ENCODE assay signal across 16 cellular contexts in genomic region chr15:74389115-74390048, GRCh38. TPM values are rescaled to one million over a fixed set of nuclear protein-coding genes. Genes with fewer than 3 reads are reported as not detected.
DNase-seq lines count a peak whose midpoint lies in the region; ATAC-seq and TF ChIP-seq lines count a peak whose summit lies in the region.
"Had no signal": no experiment of that assay in that cellular context is flagged by ENCODE, and none has a peak within 500 bp of the region (broad histone marks: within the 10 kb centered on the region; RNA-seq: fewer than 3 reads in every experiment).

No MANE protein-coding gene starts in this region.

- H3K4me1 Mint-ChIP-seq in activated T-helper 2 cell treated with anti-CD3 and anti-CD28 coated beads, Interferon-gamma antibody, Interleukin-2, Interleukin-4, amounts not matched to agents 10 μg/mL and 5 μg/mL and 100 μg/mL, durations not matched to agents 14 hours and 24 hours and 36 hours (ENCODE audit: low read depth), result peaks cover 60% of the 10 kb centered on the region

- peak; percentile 14 for ATAC-seq in lung (ENCODE audit: insufficient read depth, low FRiP score)
- ATAC-seq: activated CD8-positive, alpha-beta memory T cell treated with anti-CD3 and anti-CD28 coated beads, Interleukin-2, amount 10 ng/mL, durations not matched to agents 7 days and 5 days had no signal

- peaks cover 0 to 15% of the 10 kb centered on the region in 2 donors for H3K4me1 ChIP-seq in lung (ENCODE audit: control insufficient read depth in 2 of 2, insufficient read depth in 2 of 2, low read length in 2 of 2)
- peaks cover 0 to 34% (median 14%) of the 10 kb centered on the region in 4 donors for H3K4me1 ChIP-seq in Peyer's patch
- H3K4me1 ChIP-seq: BE2C, sigmoid colon had no signal

- peak overlapping the region; percentile 55 for H3K27ac Mint-ChIP-seq in activated T-helper 2 cell treated with anti-CD3 and anti-CD28 coated beads, Interferon-gamma antibody, Interleukin-2, Interleukin-4, amounts not matched to agents 10 μg/mL and 5 μg/mL and 100 μg/mL, durations not matched to agents 14 hours and 24 hours and 36 hours

- H3K27ac ChIP-seq in KOPT-K1 (ENCODE audit: low read depth, low read length, poor library complexity, severe bottlenecking), result peak overlapping the region; percentile 99
- H3K27ac ChIP-seq in lung (ENCODE audit: low read depth in 1 of 2, low read length in 1 of 2), result peak overlapping the region in 1 of 2 donors; percentile 3
- peak overlapping the region in 1 of 4 donors; percentile 12 for H3K27ac ChIP-seq in Peyer's patch
- H3K27ac ChIP-seq: sigmoid colon had no signal

- intact Hi-C loops in activated T-helper 2 cell treated with anti-CD3 and anti-CD28 coated beads, Interferon-gamma antibody, Interleukin-2, Interleukin-4, amounts not matched to agents 10 μg/mL and 5 μg/mL and 100 μg/mL, durations not matched to agents 14 hours and 24 hours and 36 hours (cut with micrococcal nuclease), result no loop called here

- H3K4me3 Mint-ChIP-seq in activated T-helper 2 cell treated with anti-CD3 and anti-CD28 coated beads, Interferon-gamma antibody, Interleukin-2, Interleukin-4, amounts not matched to agents 10 μg/mL and 5 μg/mL and 100 μg/mL, durations not matched to agents 14 hours and 24 hours and 36 hours (ENCODE audit: low read depth), result no peak overlapping the region
- H3K4me3 Mint-ChIP-seq: activated CD8-positive, alpha-beta memory T cell treated with anti-CD3 and anti-CD28 coated beads, Interleukin-2, amount 10 ng/mL, durations not matched to agents 7 days and 5 days had no signal

- no peak for TF ChIP-seq POLR2A in Peyer's patch (IDR thresholded peaks at IDR 0.05)

- H3K27me3 Mint-ChIP-seq in activated T-helper 2 cell treated with anti-CD3 and anti-CD28 coated beads, Interferon-gamma antibody, Interleukin-2, Interleukin-4, amounts not matched to agents 10 μg/mL and 5 μg/mL and 100 μg/mL, durations not matched to agents 14 hours and 24 hours and 36 hours (ENCODE audit: low read depth), result no peaks in the 10 kb centered on the region
- H3K27me3 Mint-ChIP-seq: activated CD8-positive, alpha-beta memory T cell treated with anti-CD3 and anti-CD28 coated beads, Interleukin-2, amount 10 ng/mL, durations not matched to agents 7 days and 5 days had no signal

- no peaks in the 10 kb centered on the region for H3K9me3 ChIP-seq in KOPT-K1 (ENCODE audit: insufficient read depth, low read length, poor library complexity, severe bottlenecking)
- H3K9me3 ChIP-seq in lung (ENCODE audit: control insufficient read depth in 2 of 2, insufficient read depth in 1 of 2, low read length in 1 of 2), result no peaks in the 10 kb centered on the region
- H3K9me3 ChIP-seq in Peyer's patch, result no peaks in the 10 kb centered on the region
- H3K9me3 ChIP-seq: BE2C, sigmoid colon, stomach had no signal

- H3K9me3 Mint-ChIP-seq in activated T-helper 2 cell treated with anti-CD3 and anti-CD28 coated beads, Interferon-gamma antibody, Interleukin-2, Interleukin-4, amounts not matched to agents 10 μg/mL and 5 μg/mL and 100 μg/mL, durations not matched to agents 14 hours and 24 hours and 36 hours, result no peaks in the 10 kb centered on the region

- no peaks in the 10 kb centered on the region for H3K27me3 ChIP-seq in lung (ENCODE audit: control insufficient read depth, insufficient read depth)
- H3K27me3 ChIP-seq in Peyer's patch, result no peaks in the 10 kb centered on the region
- H3K27me3 ChIP-seq: BE2C, sigmoid colon, stomach had no signal

- WGBS in lung, 2 donors, result 49 to 58% methylated on average over 20 of the region's 20 CpGs

- H3K4me3 ChIP-seq in lung, result no peak overlapping the region
- H3K4me3 ChIP-seq in Peyer's patch, result no peak overlapping the region
- H3K4me3 ChIP-seq: PC-9, sigmoid colon, stomach had no signal

- H3K36me3 ChIP-seq in KOPT-K1 (ENCODE audit: insufficient read depth, low read length), result no peaks in the 10 kb centered on the region
- H3K36me3 ChIP-seq in lung (ENCODE audit: control insufficient read depth in 2 of 2, insufficient read depth in 2 of 2, low read length in 2 of 2), result no peaks in the 10 kb centered on the region
- H3K36me3 ChIP-seq in Peyer's patch, result no peaks in the 10 kb centered on the region
- H3K36me3 ChIP-seq: BE2C, sigmoid colon, stomach had no signal

- no peaks in the 10 kb centered on the region for H3K36me3 Mint-ChIP-seq in activated T-helper 2 cell treated with anti-CD3 and anti-CD28 coated beads, Interferon-gamma antibody, Interleukin-2, Interleukin-4, amounts not matched to agents 10 μg/mL and 5 μg/mL and 100 μg/mL, durations not matched to agents 14 hours and 24 hours and 36 hours (ENCODE audit: low read depth)
- H3K36me3 Mint-ChIP-seq: activated CD8-positive, alpha-beta memory T cell treated with anti-CD3 and anti-CD28 coated beads, Interleukin-2, amount 10 ng/mL, durations not matched to agents 7 days and 5 days had no signal

- no peak for TF ChIP-seq CTCF in lung (IDR thresholded peaks at IDR 0.05; ENCODE audit: control extremely low read depth, extremely low read depth)
- no peak for TF ChIP-seq CTCF in Peyer's patch (IDR thresholded peaks at IDR 0.05)

- peak; percentile 99 for DNase-seq in CMK (ENCODE audit: low read depth)
- no peak for DNase-seq in activated T-helper 2 cell treated with anti-CD3 and anti-CD28 coated beads, Interferon-gamma antibody, Interleukin-2, Interleukin-4, amounts not matched to agents 10 μg/mL and 5 μg/mL and 100 μg/mL, durations not matched to agents 14 hours and 24 hours and 36 hours (ENCODE audit: low spot score)
- DNase-seq in lung (ENCODE audit: low spot score), result no peak
- no peak for DNase-seq in NCI-H1694 treated with DMSO at 0.1 percent for 48 hours (lab: John Stamatoyannopoulos, UW)
- DNase-seq in Peyer's patch, result no peak
- no peak for DNase-seq in RPMI8226
- DNase-seq in 8988T, result no peak
- DNase-seq: activated CD8-positive, alpha-beta memory T cell treated with anti-CD3 and anti-CD28 coated beads, Interleukin-2, amount 10 ng/mL, durations not matched to agents 7 days and 5 days; BE2C; effector CD8-positive, alpha-beta T cell; foreskin melanocyte; NCI-H446; PC-9; sigmoid colon; stomach had no signal

RNA-seq across cellular contexts. Expression of gene CYP11A1, which starts 21.9 kb away (rescaled TPM):
- not detected in 2 replicates for total RNA-seq in activated T-helper 2 cell treated with anti-CD3 and anti-CD28 coated beads, Interferon-gamma antibody, Interleukin-2, Interleukin-4, amounts not matched to agents 10 μg/mL and 5 μg/mL and 100 μg/mL, durations not matched to agents 14 hours and 24 hours and 36 hours
- total RNA-seq in lung (under 1 TPM; 0.74 to 0.97 TPM), Peyer's patch (1 to 10 TPM in 3 of 4 donors, under 1 TPM in 1; 0.88 to 6.6 (median 3.3) TPM)
- polyA plus RNA-seq in lung, result under 1 TPM; 0.15 to 0.65 TPM

RNA-seq across cellular contexts. Expression of gene SEMA7A, which starts 44.4 kb away (rescaled TPM):
- 45.9 and 50.3 TPM in 2 replicates for total RNA-seq in activated T-helper 2 cell treated with anti-CD3 and anti-CD28 coated beads, Interferon-gamma antibody, Interleukin-2, Interleukin-4, amounts not matched to agents 10 μg/mL and 5 μg/mL and 100 μg/mL, durations not matched to agents 14 hours and 24 hours and 36 hours
- total RNA-seq in lung, result 10 to 100 TPM in 1 of 2 donors, 1 to 10 TPM in 1; 7.1 to 15.0 TPM
- polyA plus RNA-seq in lung, result 1 to 10 TPM; 4.2 to 6.6 TPM
- 10 to 100 TPM in 1 of 4 donors, 1 to 10 TPM in 3; 1.5 to 42.9 (median 1.6) TPM for total RNA-seq in Peyer's patch
